25 cellular contexts compared by ENCODE assay signal in the genomic region with DNA sequence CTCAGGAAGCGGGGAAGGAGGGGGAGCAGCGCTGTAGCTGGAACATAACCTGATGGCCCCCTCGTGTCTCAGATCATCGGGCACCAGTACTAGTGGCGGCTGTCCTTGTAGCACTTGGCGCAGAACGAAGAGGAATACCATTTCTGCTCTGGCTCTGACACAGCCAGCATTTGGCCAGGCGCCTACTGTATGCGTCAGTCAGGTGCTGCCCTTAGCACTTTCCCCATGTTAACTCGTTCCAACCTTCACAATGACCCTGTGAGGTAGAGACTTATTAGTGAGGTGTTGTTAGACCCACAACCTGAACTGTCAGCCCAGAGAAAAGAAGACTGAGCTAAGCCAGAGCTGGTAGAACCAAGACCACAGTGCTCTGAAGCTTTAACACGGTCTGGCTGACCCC. TPM values are rescaled to one million over a fixed set of nuclear protein-coding genes. Genes with fewer than 3 reads are reported as not detected.
DNase-seq lines count a peak whose midpoint lies in the region; ATAC-seq, FAIRE-seq and TF ChIP-seq lines count a peak whose summit lies in the region.
"Had no signal": no experiment of that assay in that cellular context is flagged by ENCODE, and none has a peak within 500 bp of the region (broad histone marks: within the 10 kb centered on the region; RNA-seq: fewer than 3 reads in every experiment).

No MANE protein-coding gene starts in this region.

- POLR2A ChIA-PET in activated B cell treated with CpG ODN at 0.5 μM for 24 hours (lab: Charles Lee), result no interaction called here

- no peaks in the 10 kb centered on the region for H3K9me3 Mint-ChIP-seq in activated B cell treated with CpG ODN at 0.5 μM for 24 hours
- H3K9me3 Mint-ChIP-seq in endothelial cell (ENCODE audit: unreplicated experiment), result no peaks in the 10 kb centered on the region
- no peaks in the 10 kb centered on the region for H3K9me3 Mint-ChIP-seq in stimulated activated memory B cell treated with anti-CD40 and anti-IgM and Interleukin-4, amounts not matched to agents 10 μg/mL and 1 μg/mL and 100 μg/mL, for 72 hours
- no peaks in the 10 kb centered on the region for H3K9me3 Mint-ChIP-seq in HFFc6
- H3K9me3 Mint-ChIP-seq: activated naive CD4-positive, alpha-beta T cell treated with anti-CD3 and anti-CD28 coated beads, Interleukin-2, amount 50 U/mL, for 24 hours; CD8-positive, alpha-beta memory T cell; endodermal cell; GM23338; naive thymus-derived CD8-positive, alpha-beta T cell; stimulated activated naive CD8-positive, alpha-beta T cell treated with anti-CD3 and anti-CD28 coated beads, Interleukin-15, Interleukin-2, amounts not matched to agents 100 ng/mL and 50 ng/mL, for 24 hours; T-helper 2 cell treated with Interferon-gamma antibody and Interleukin-4, amounts not matched to agents 5 μg/mL and 100 μg/mL, for 36 hours had no signal

- no peak for ATAC-seq in activated B cell treated with CpG ODN at 0.5 μM for 24 hours (ENCODE audit: low read depth)
- peak; percentile 50 for ATAC-seq in left lobe of liver
- no peak for ATAC-seq in stimulated activated memory B cell treated with anti-CD40 and anti-IgM and Interleukin-4, amounts not matched to agents 10 μg/mL and 1 μg/mL and 100 μg/mL, for 72 hours
- ATAC-seq: activated CD4-positive, CD25-positive, alpha-beta regulatory T cell treated with anti-CD3 and anti-CD28 coated beads, Interleukin-2, amount 50 U/mL, for 24 hours; GM12878; GM23338; naive thymus-derived CD8-positive, alpha-beta T cell; PC-3 had no signal

- intact Hi-C loops in activated B cell treated with CpG ODN at 0.5 μM for 24 hours (cut with micrococcal nuclease), result no loop called here

- DNase-seq in activated B cell treated with CpG ODN at 0.5 μM for 24 hours (no peak), endothelial cell (ENCODE audit: low spot score) (no peak), left lobe of liver (ENCODE audit: low spot score) (no peak), DMS79 treated with DMSO at 0.1 percent for 48 hours (lab: John Stamatoyannopoulos, UW) (no peak), GM19239 (ENCODE audit: insufficient read length, low spot score) (no peak), HFFc6 (no peak)
- DNase-seq: activated T-cell treated with anti-CD3 and anti-CD28 coated beads, Interleukin-2, amount 50 U/mL, for 48 hours; CD8-positive, alpha-beta memory T cell; endodermal cell; hypothalamus; kidney; naive thymus-derived CD8-positive, alpha-beta T cell; NCI-H1694; NCI-H774; PC-3; stimulated activated CD4-positive, alpha-beta T cell treated with anti-CD3 and anti-CD28 coated beads, Interleukin-1b, Interleukin-23, amount 100 ng/mL, for 48 hours; transverse colon had no signal

- H3K36me3 Mint-ChIP-seq in activated B cell treated with CpG ODN at 0.5 μM for 24 hours (ENCODE audit: low read depth), result peaks cover 5% of the 10 kb centered on the region
- H3K36me3 Mint-ChIP-seq in endothelial cell (ENCODE audit: low read depth, unreplicated experiment), result peaks cover 27% of the 10 kb centered on the region
- H3K36me3 Mint-ChIP-seq in stimulated activated memory B cell treated with anti-CD40 and anti-IgM and Interleukin-4, amounts not matched to agents 10 μg/mL and 1 μg/mL and 100 μg/mL, for 72 hours, result peaks cover 5% of the 10 kb centered on the region
- peaks cover 11% of the 10 kb centered on the region for H3K36me3 Mint-ChIP-seq in HFFc6 (ENCODE audit: low read depth)

- FAIRE-seq in GM19239 (lab: Jason Lieb, UNC), result no peak
- FAIRE-seq: GM12878, kidney had no signal

- CTCF ChIA-PET in activated B cell treated with CpG ODN at 0.5 μM for 24 hours (lab: Charles Lee), result interaction anchor here (0.6 to 2.1 kb wide), 2 partner anchors 10 to 163 kb away, joined by 3 to 14 read pairs; no protein-coding TSS in a partner anchor

- TF ChIP-seq CTCF in activated B cell treated with CpG ODN at 0.5 μM for 24 hours (IDR thresholded peaks at IDR 0.05) (no peak), endothelial cell (IDR thresholded peaks at IDR 0.05; ENCODE audit: unreplicated experiment) (no peak), HFFc6 (IDR thresholded peaks at IDR 0.05) (no peak)

- H3K4me3 Mint-ChIP-seq in activated B cell treated with CpG ODN at 0.5 μM for 24 hours, result no peak overlapping the region
- peak overlapping the region; percentile 14 for H3K4me3 Mint-ChIP-seq in endothelial cell (ENCODE audit: unreplicated experiment)
- no peak overlapping the region for H3K4me3 Mint-ChIP-seq in stimulated activated memory B cell treated with anti-CD40 and anti-IgM and Interleukin-4, amounts not matched to agents 10 μg/mL and 1 μg/mL and 100 μg/mL, for 72 hours
- no peak overlapping the region for H3K4me3 Mint-ChIP-seq in HFFc6
- H3K4me3 Mint-ChIP-seq: activated naive CD4-positive, alpha-beta T cell treated with anti-CD3 and anti-CD28 coated beads, Interleukin-2, amount 50 U/mL, for 24 hours; CD8-positive, alpha-beta memory T cell; endodermal cell; GM23338; naive thymus-derived CD8-positive, alpha-beta T cell; stimulated activated naive CD8-positive, alpha-beta T cell treated with anti-CD3 and anti-CD28 coated beads, Interleukin-15, Interleukin-2, amounts not matched to agents 100 ng/mL and 50 ng/mL, for 24 hours; T-helper 2 cell treated with Interferon-gamma antibody and Interleukin-4, amounts not matched to agents 5 μg/mL and 100 μg/mL, for 36 hours had no signal

- H3K27me3 Mint-ChIP-seq in activated B cell treated with CpG ODN at 0.5 μM for 24 hours (peaks cover 2% of the 10 kb centered on the region), endothelial cell (ENCODE audit: unreplicated experiment) (peaks cover 19% of the 10 kb centered on the region), HFFc6 (ENCODE audit: insufficient read depth) (peaks cover 2% of the 10 kb centered on the region)
- peaks cover 9% of the 10 kb centered on the region for H3K27me3 Mint-ChIP-seq in stimulated activated memory B cell treated with anti-CD40 and anti-IgM and Interleukin-4, amounts not matched to agents 10 μg/mL and 1 μg/mL and 100 μg/mL, for 72 hours

- H3K4me1 Mint-ChIP-seq in activated B cell treated with CpG ODN at 0.5 μM for 24 hours (peaks cover 47% of the 10 kb centered on the region), endothelial cell (ENCODE audit: unreplicated experiment) (peaks cover 62% of the 10 kb centered on the region), HFFc6 (ENCODE audit: low read depth) (peaks cover 40% of the 10 kb centered on the region)
- H3K4me1 Mint-ChIP-seq in stimulated activated memory B cell treated with anti-CD40 and anti-IgM and Interleukin-4, amounts not matched to agents 10 μg/mL and 1 μg/mL and 100 μg/mL, for 72 hours, result peaks cover 60% of the 10 kb centered on the region

- H3K27ac Mint-ChIP-seq in activated B cell treated with CpG ODN at 0.5 μM for 24 hours, result peak overlapping the region; percentile 43
- H3K27ac Mint-ChIP-seq in endothelial cell (ENCODE audit: unreplicated experiment), result no peak overlapping the region
- peak overlapping the region; percentile 94 for H3K27ac Mint-ChIP-seq in stimulated activated memory B cell treated with anti-CD40 and anti-IgM and Interleukin-4, amounts not matched to agents 10 μg/mL and 1 μg/mL and 100 μg/mL, for 72 hours
- H3K27ac Mint-ChIP-seq in HFFc6, result no peak overlapping the region
- H3K27ac Mint-ChIP-seq: activated naive CD4-positive, alpha-beta T cell treated with anti-CD3 and anti-CD28 coated beads, Interleukin-2, amount 50 U/mL, for 24 hours; CD8-positive, alpha-beta memory T cell; endodermal cell; GM23338; stimulated activated naive CD8-positive, alpha-beta T cell treated with anti-CD3 and anti-CD28 coated beads, Interleukin-15, Interleukin-2, amounts not matched to agents 100 ng/mL and 50 ng/mL, for 24 hours; T-helper 2 cell treated with Interferon-gamma antibody and Interleukin-4, amounts not matched to agents 5 μg/mL and 100 μg/mL, for 36 hours had no signal

RNA-seq across cellular contexts. Expression of a gene that starts 47.7 kb away (rescaled TPM):
- total RNA-seq in activated B cell treated with CpG ODN at 0.5 μM for 24 hours, result 25.3 and 31.5 TPM in 2 replicates
- total RNA-seq in endothelial cell (ENCODE audit: unreplicated experiment), result 0.90 TPM
- 1.6 TPM for total RNA-seq in left lobe of liver
- total RNA-seq in HFFc6 (2021; fragmentation: NEBNext Ultra II Directional; extraction: Animal tissue kit (Norgen Biotek cat#: 25700)), result under 1 TPM; 0.05 to 0.37 (median 0.25) TPM
- total RNA-seq: ascending aorta had no signal

Comparison
In these comparisons a context has a peak if more than half of its experiments do, and no peak if none do; other contexts are left out.
1. H3K27ac Mint-ChIP-seq: peak in activated B cell treated with CpG ODN at 0.5 μM for 24 hours (single experiment) and stimulated activated memory B cell treated with anti-CD40 and anti-IgM and Interleukin-4, amounts not matched to agents 10 μg/mL and 1 μg/mL and 100 μg/mL, for 72 hours (single experiment); none in endothelial cell (single experiment) and HFFc6 (single experiment).